In the genomic region with DNA sequence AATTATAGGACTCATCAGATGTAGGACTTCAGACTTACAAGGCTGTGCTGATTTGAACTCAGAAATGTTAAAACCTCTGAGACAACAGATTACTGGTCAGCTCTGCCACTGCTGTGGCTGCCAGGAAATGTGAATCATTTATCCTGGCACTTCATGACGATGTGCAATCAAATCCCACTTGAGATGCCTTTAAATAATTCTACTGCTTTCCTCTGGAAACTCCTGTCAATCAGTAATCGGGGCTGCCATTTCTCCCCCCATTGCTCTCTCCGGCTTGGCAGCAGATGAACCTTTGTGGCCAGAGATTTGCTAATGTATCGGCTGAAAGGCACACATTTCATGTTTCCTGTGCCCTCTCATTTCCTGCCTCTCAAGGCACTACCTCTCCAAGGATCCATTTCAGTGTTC, we compare ENCODE assay signal across 14 cellular contexts.
DNase-seq lines count a peak whose midpoint lies in the region; ATAC-seq and TF ChIP-seq lines count a peak whose summit lies in the region.
"Had no signal": no experiment of that assay in that cellular context is flagged by ENCODE, and none has a peak within 500 bp of the region (broad histone marks: within the 10 kb centered on the region; RNA-seq: fewer than 3 reads in every experiment).

No MANE protein-coding gene starts in this region.

- no TSS peak for BruUV-seq in mammary epithelial cell (replicated peaks; lab: Mats Ljungman, UMichigan)

- no peak overlapping the region for H3K4me2 ChIP-seq in mammary epithelial cell (ENCODE audit: insufficient read depth, low read depth, low read length)

- H3K36me3 Mint-ChIP-seq in nephron (ENCODE audit: low read depth), result no peaks in the 10 kb centered on the region

- H3K9me3 ChIP-seq in mammary epithelial cell (replicated peaks; ENCODE audit: insufficient read depth, low read length) (no peaks in the 10 kb centered on the region), testis (no peaks in the 10 kb centered on the region)
- H3K9me3 ChIP-seq: tibial nerve had no signal

- no peaks in the 10 kb centered on the region for H3K79me2 ChIP-seq in mammary epithelial cell (ENCODE audit: insufficient read depth, low read length)

- TF ChIP-seq CTCF in mammary epithelial cell (conservative IDR thresholded peaks at IDR 0.05 in 1 of 2, IDR thresholded peaks at IDR 0.05 in 1 of 2; ENCODE audit: extremely low read depth in 1 of 2, insufficient read depth in 1 of 2, low read depth in 1 of 2, low read length in 2 of 2) (no peak), nephron (IDR thresholded peaks at IDR 0.05; ENCODE audit: unreplicated experiment in 3 of 3) (no peak), testis (IDR thresholded peaks at IDR 0.05) (no peak)

- TF ChIP-seq POLR2A in testis (IDR thresholded peaks at IDR 0.05), result no peak

- no peaks in the 10 kb centered on the region for H3K36me3 ChIP-seq in mammary epithelial cell (ENCODE audit: insufficient read depth, low read length)
- H3K36me3 ChIP-seq in testis (ENCODE audit: low read depth, missing control alignments), result no peaks in the 10 kb centered on the region
- H3K36me3 ChIP-seq: tibial nerve had no signal

- in situ Hi-C loops in mammary epithelial cell (cut with MboI; ENCODE audit: low sequenced_read_pairs in 2 of 2), result no loop called here

- H2AFZ ChIP-seq in mammary epithelial cell (ENCODE audit: low read depth, low read length), result peak overlapping the region; percentile 44

- H3K27me3 ChIP-seq in mammary epithelial cell (ENCODE audit: insufficient read depth, low read length) (no peaks in the 10 kb centered on the region), testis (no peaks in the 10 kb centered on the region)
- H3K27me3 ChIP-seq: tibial nerve had no signal

- H3K27ac Mint-ChIP-seq in nephron, result peak overlapping the region; percentile 45 to 63 (median 55)

- H3K4me3 ChIP-seq in mammary epithelial cell (replicated peaks in 1 of 3; ENCODE audit: insufficient read depth in 1 of 3, low read depth in 2 of 3, low read length in 3 of 3) (no peak overlapping the region), testis (no peak overlapping the region)
- H3K4me3 ChIP-seq: tibial nerve had no signal

- dilution Hi-C loops in mammary epithelial cell (cut with HindIII; ENCODE audit: low sequenced_read_pairs), result no loop called here

- H3K4me1 ChIP-seq in mammary epithelial cell (ENCODE audit: insufficient read depth, low read length), result peaks cover 9% of the 10 kb centered on the region
- H3K4me1 ChIP-seq in testis, result no peaks in the 10 kb centered on the region
- H3K4me1 ChIP-seq: tibial nerve had no signal

- H3K27me3 Mint-ChIP-seq in nephron (ENCODE audit: low read depth), result no peaks in the 10 kb centered on the region

- H3K9ac ChIP-seq in mammary epithelial cell (ENCODE audit: insufficient read depth, low read length), result no peak overlapping the region

- intact Hi-C loops in mammary epithelial cell (cut with micrococcal nuclease), result no loop called here
- intact Hi-C loops in testis (cut with DNase I; ENCODE audit: low total_unique reads), result no loop called here

- H3K9me3 Mint-ChIP-seq in nephron, result no peaks in the 10 kb centered on the region

- ATAC-seq in GM18867 (IDR thresholded peaks at IDR 0.05; ENCODE audit: unreplicated experiment) (no peak), GM21723 (IDR thresholded peaks at IDR 0.05; ENCODE audit: unreplicated experiment) (no peak)

- H3K27ac ChIP-seq in mammary epithelial cell (ENCODE audit: insufficient read depth, low read depth, low read length), result no peak overlapping the region
- H3K27ac ChIP-seq in testis, result no peak overlapping the region
- H3K27ac ChIP-seq: tibial nerve, VCaP had no signal

- H3K4me1 Mint-ChIP-seq in nephron, result peaks cover 14% of the 10 kb centered on the region

- no peak overlapping the region for H3K4me3 Mint-ChIP-seq in nephron

- no peaks in the 10 kb centered on the region for H4K20me1 ChIP-seq in mammary epithelial cell (ENCODE audit: insufficient read depth, low read length)

- DNase-seq in GM03348 (ENCODE audit: low spot score) (peak; percentile 4), NCI-H446 (lab: John Stamatoyannopoulos, UW) (peak; percentile 57 to 77), mammary epithelial cell (peak; percentile 37), testis (no peak)
- no peak for DNase-seq in stimulated activated naive CD4-positive, alpha-beta T cell treated with Interleukin-2 at 50 U/mL for 16 hours (lab: John Stamatoyannopoulos, UW)
- DNase-seq: activated T-cell treated with anti-CD3 and anti-CD28 coated beads, Interleukin-2, amount 50 U/mL, for 1 hour; anterior cingulate cortex; islet precursor cell; RPMI8226 had no signal

- CTCF ChIA-PET in mammary epithelial cell (lab: Charles Lee; ENCODE audit: low non-redundant PET), result no interaction called here

- WGBS in mammary epithelial cell (ENCODE audit: low coverage, missing lambda C conversion rate), result 21% methylated on average over 4 of the region's 4 CpGs
- 64 to 66% methylated on average over 4 of the region's 4 CpGs for WGBS in testis, 2 donors

Comparison
In these comparisons a context has a peak if more than half of its experiments do, and no peak if none do; other contexts are left out.
1. DNase-seq: peak in GM03348 (single experiment), NCI-H446 (2 of 2) and mammary epithelial cell (single experiment); none in testis (single experiment) and stimulated activated naive CD4-positive, alpha-beta T cell treated with Interleukin-2 at 50 U/mL for 16 hours (single experiment).